Comparison of ENCODE assay signal across 22 cellular contexts in the genomic region with DNA sequence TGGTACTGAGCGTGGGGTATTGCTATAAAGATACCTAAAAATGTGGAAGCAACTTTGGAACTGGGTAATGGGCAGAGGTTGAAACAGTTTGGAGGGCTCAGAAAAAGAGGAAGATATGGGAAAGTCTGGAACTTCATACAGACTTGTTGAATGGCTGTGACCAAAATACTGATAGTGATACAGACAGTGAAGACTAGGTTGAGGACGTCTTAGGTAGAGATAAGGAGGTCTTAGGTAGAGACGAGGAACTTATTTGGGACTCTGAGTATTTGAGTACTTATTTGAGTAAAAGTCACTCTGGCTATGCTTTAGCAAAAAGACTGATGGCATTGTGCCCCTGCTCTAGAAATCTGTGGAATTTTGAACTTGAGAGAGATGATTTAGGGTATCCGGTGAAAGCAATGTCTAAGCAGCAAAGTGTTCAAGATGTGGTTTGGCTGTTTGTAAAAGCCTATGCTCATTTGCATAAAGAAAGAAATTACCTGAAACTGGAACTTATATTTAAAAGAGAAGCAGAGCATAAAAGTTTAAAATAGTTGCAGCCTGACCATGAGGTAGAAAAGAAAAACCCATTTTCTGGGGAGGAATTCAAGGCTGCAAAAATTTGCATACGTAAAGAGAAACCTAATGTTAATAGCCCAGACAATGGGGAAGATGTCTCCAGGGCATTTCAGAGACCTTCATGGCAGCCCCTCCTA.
DNase-seq lines count a peak whose midpoint lies in the region; ATAC-seq and TF ChIP-seq lines count a peak whose summit lies in the region.
"Had no signal": no experiment of that assay in that cellular context is flagged by ENCODE, and none has a peak within 500 bp of the region (broad histone marks: within the 10 kb centered on the region; RNA-seq: fewer than 3 reads in every experiment).

No MANE protein-coding gene starts in this region.

- H3K4me3 ChIP-seq in PC-9 (no peak overlapping the region), transverse colon (no peak overlapping the region)
- H3K4me3 ChIP-seq: cardiac muscle cell, neural progenitor cell, thyroid gland had no signal

- TF ChIP-seq POLR2A in transverse colon (IDR thresholded peaks at IDR 0.05) = no peak

- CTCF ChIA-PET in PC-9 (lab: Charles Lee) = no interaction called here

- BruUV-seq in PC-9 (replicated peaks; lab: Mats Ljungman, UMichigan) = no TSS peak

- no peaks in the 10 kb centered on the region for H3K79me2 ChIP-seq in PC-9 (ENCODE audit: low read depth)

- H3K9me3 ChIP-seq in PC-9 (ENCODE audit: insufficient read depth, low read depth) = no peaks in the 10 kb centered on the region
- H3K9me3 ChIP-seq in transverse colon = no peaks in the 10 kb centered on the region
- H3K9me3 ChIP-seq: thyroid gland had no signal

- WGBS in transverse colon (ENCODE audit: low coverage in 1 of 2), 2 donors = 88 to 95% methylated on average over 4 to 5 of the region's 5 CpGs

- in situ Hi-C loops in transverse colon (cut with MboI; ENCODE audit: low pct_ligation_motif_present in 1 of 4, low pct_unique_long_range_greater_than_20kb in 1 of 4, low sequenced_read_pairs in 3 of 4) = no loop called here

- intact Hi-C loops in PC-9 (cut with micrococcal nuclease; ENCODE audit: unreplicated experiment) = no loop called here
- intact Hi-C loops in transverse colon (cut with DNase I; ENCODE audit: low total_unique reads) = no loop called here

- H4K20me1 ChIP-seq in PC-9 (ENCODE audit: insufficient read depth) = no peaks in the 10 kb centered on the region

- TF ChIP-seq EP300 in transverse colon (IDR thresholded peaks at IDR 0.05; ENCODE audit: low read depth) = no peak

- no peak overlapping the region for H2AFZ ChIP-seq in PC-9
- H2AFZ ChIP-seq: neural progenitor cell had no signal

- no peaks in the 10 kb centered on the region for H3K36me3 ChIP-seq in PC-9 (ENCODE audit: low read depth)
- no peaks in the 10 kb centered on the region for H3K36me3 ChIP-seq in transverse colon
- H3K36me3 ChIP-seq: cardiac muscle cell, neural progenitor cell, thyroid gland had no signal

- POLR2A ChIA-PET in PC-9 (lab: Charles Lee; ENCODE audit: unreplicated experiment) = no interaction called here

- ATAC-seq in GM18868 (IDR thresholded peaks at IDR 0.05; ENCODE audit: unreplicated experiment) = peak; percentile 73
- peak; percentile 87 for ATAC-seq in GM21526 (IDR thresholded peaks at IDR 0.05; ENCODE audit: low FRiP score, unreplicated experiment)
- ATAC-seq in HG03045 (IDR thresholded peaks at IDR 0.05; ENCODE audit: unreplicated experiment) = peak; percentile 73
- peak; percentile 83 for ATAC-seq in HG03575 (IDR thresholded peaks at IDR 0.05; ENCODE audit: extremely low read depth, insufficient number of reproducible peaks, low FRiP score, unreplicated experiment)
- ATAC-seq: right cardiac atrium had no signal

- TF ChIP-seq CTCF in PC-9 (conservative IDR thresholded peaks at IDR 0.05) (no peak), transverse colon (IDR thresholded peaks at IDR 0.05) (no peak)

- DNase-seq in HuH-7.5 (ENCODE audit: low spot score) (no peak), PC-9 (no peak), transverse colon (no peak), T1000 (lab: John Stamatoyannopoulos, UW) (no peak)
- DNase-seq: activated B cell treated with CpG ODN at 0.5 μM for 24 hours; activated naive CD4-positive, alpha-beta T cell treated with anti-CD3 and anti-CD28 coated beads for 36 hours; foreskin melanocyte; KBM-7; mesenchymal stem cell; NCI-H1436; NCI-H446 treated with DMSO at 0.1 percent for 48 hours; right cardiac atrium; stimulated activated CD4-positive, alpha-beta T cell treated with anti-CD3 and anti-CD28 coated beads, Interleukin-2, amount 100 ng/mL, for 24 hours; stimulated activated CD8-positive, alpha-beta memory T cell treated with anti-CD3 and anti-CD28 coated beads, Interleukin-4, amount 100 ng/mL, for 48 hours; SW 1271; thyroid gland had no signal

- no peak overlapping the region for H3K27ac ChIP-seq in PC-9
- no peak overlapping the region for H3K27ac ChIP-seq in transverse colon
- H3K27ac ChIP-seq: cardiac muscle cell, neural progenitor cell, thyroid gland had no signal

- H3K4me1 ChIP-seq in PC-9 (replicated peaks; ENCODE audit: insufficient read depth) (no peaks in the 10 kb centered on the region), transverse colon (no peaks in the 10 kb centered on the region)
- H3K4me1 ChIP-seq: neural progenitor cell, thyroid gland had no signal

- H3F3A ChIP-seq in PC-9 (ENCODE audit: insufficient read depth, low read depth) = no peaks in the 10 kb centered on the region

- H3K4me2 ChIP-seq in PC-9 = no peak overlapping the region
- H3K4me2 ChIP-seq: neural progenitor cell had no signal

- H3K27me3 ChIP-seq in PC-9 (ENCODE audit: insufficient read depth, low read depth) (no peaks in the 10 kb centered on the region), transverse colon (no peaks in the 10 kb centered on the region)
- H3K27me3 ChIP-seq: cardiac muscle cell, neural progenitor cell, thyroid gland had no signal

- no peaks in the 10 kb centered on the region for H3K9me2 ChIP-seq in PC-9 (ENCODE audit: insufficient read depth)
